Comparison of ENCODE assay signal across 20 cellular contexts in the genomic region with DNA sequence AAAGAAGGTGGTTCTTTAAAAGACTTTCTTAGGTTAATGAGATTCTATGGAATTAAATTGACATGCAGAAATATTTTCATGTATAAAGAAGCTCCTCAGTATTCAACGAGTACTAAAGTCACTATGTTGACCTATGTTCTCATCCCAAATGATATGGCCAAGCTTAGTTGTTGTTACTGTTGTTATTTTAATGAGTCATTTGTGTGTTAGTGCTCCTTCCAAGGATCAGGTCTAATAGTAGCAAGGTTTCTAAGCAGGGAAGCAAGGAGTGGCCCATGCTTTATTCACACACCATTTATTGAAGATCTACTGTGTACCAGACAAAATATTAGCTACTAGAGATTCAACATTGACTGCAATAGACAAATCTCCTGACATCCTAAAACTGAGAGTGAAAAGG. TPM values are rescaled to one million over a fixed set of nuclear protein-coding genes. Genes with fewer than 3 reads are reported as not detected.
"Had no signal": no experiment of that assay in that cellular context is flagged by ENCODE, and none has a peak within 500 bp of the region (broad histone marks: within the 10 kb centered on the region; RNA-seq: fewer than 3 reads in every experiment).

No MANE protein-coding gene starts in this region.

- H3K27ac Mint-ChIP-seq: activated naive CD8-positive, alpha-beta T cell treated with anti-CD3 and anti-CD28 coated beads for 36 hours; activated T-helper 1 cell treated with anti-CD3 and anti-CD28 coated beads, Interleukin-12 subunit alpha, Interleukin-12 subunit beta, Interleukin-2, Interleukin-4 antibody, amounts not matched to agents 30 ng/mL and 10 ng/mL and 1 ng/mL, durations not matched to agents 14 hours and 24 hours and 36 hours; endodermal cell; memory B cell; natural killer cell had no signal

- H3K27ac ChIP-seq: dorsolateral prefrontal cortex, hepatocyte, left ventricle myocardium inferior, transverse colon, vagina had no signal

- DNase-seq: activated CD4-positive, alpha-beta T cell treated with anti-CD3 and anti-CD28 coated beads, Interleukin-2, amount 50 U/mL, for 1 hour; activated naive CD8-positive, alpha-beta T cell treated with anti-CD3 and anti-CD28 coated beads for 36 hours; amygdala; dorsolateral prefrontal cortex; endodermal cell; kidney; left ventricle myocardium inferior; natural killer cell; retina; stimulated activated CD4-positive, alpha-beta T cell treated with anti-CD3 and anti-CD28 coated beads, Interleukin-4, amount 100 ng/mL, for 4 hours; stimulated activated CD8-positive, alpha-beta memory T cell treated with anti-CD3 and anti-CD28 coated beads, Interleukin-4, amount 100 ng/mL, for 48 hours; stimulated activated naive CD4-positive, alpha-beta T cell treated with Interleukin-2 at 50 U/mL for 16 hours; substantia nigra; transverse colon had no signal

- H3K4me2 ChIP-seq: hepatocyte had no signal

- H3K27me3 ChIP-seq: dorsolateral prefrontal cortex, hepatocyte, transverse colon, vagina had no signal

- FAIRE-seq: kidney had no signal

- H3K4me3 ChIP-seq: dorsolateral prefrontal cortex, hepatocyte, left ventricle myocardium inferior, transverse colon, vagina had no signal

- H2AFZ ChIP-seq: hepatocyte had no signal

- H3K9me3 ChIP-seq: left ventricle myocardium inferior, transverse colon, vagina had no signal

- H3K9me3 Mint-ChIP-seq: activated naive CD8-positive, alpha-beta T cell treated with anti-CD3 and anti-CD28 coated beads for 36 hours; activated T-helper 1 cell treated with anti-CD3 and anti-CD28 coated beads, Interleukin-12 subunit alpha, Interleukin-12 subunit beta, Interleukin-2, Interleukin-4 antibody, amounts not matched to agents 30 ng/mL and 10 ng/mL and 1 ng/mL, durations not matched to agents 14 hours and 24 hours and 36 hours; endodermal cell; memory B cell; natural killer cell had no signal

- H3K79me2 ChIP-seq: hepatocyte had no signal

- H3K36me3 ChIP-seq: left ventricle myocardium inferior, transverse colon, vagina had no signal

- ATAC-seq: activated CD4-positive, CD25-positive, alpha-beta regulatory T cell treated with anti-CD3 and anti-CD28 coated beads, Interleukin-2, amount 50 U/mL, for 24 hours; esophagus mucosa; natural killer cell had no signal

- H3K27me3 Mint-ChIP-seq: activated naive CD8-positive, alpha-beta T cell treated with anti-CD3 and anti-CD28 coated beads for 36 hours; memory B cell had no signal

- H3K4me3 Mint-ChIP-seq: activated naive CD8-positive, alpha-beta T cell treated with anti-CD3 and anti-CD28 coated beads for 36 hours; activated T-helper 1 cell treated with anti-CD3 and anti-CD28 coated beads, Interleukin-12 subunit alpha, Interleukin-12 subunit beta, Interleukin-2, Interleukin-4 antibody, amounts not matched to agents 30 ng/mL and 10 ng/mL and 1 ng/mL, durations not matched to agents 14 hours and 24 hours and 36 hours; endodermal cell; memory B cell; natural killer cell had no signal

- H3K36me3 Mint-ChIP-seq: memory B cell, natural killer cell had no signal

RNA-seq across cellular contexts. Expression of a gene that starts 41.9 kb away (rescaled TPM):
- total RNA-seq: esophagus mucosa had no signal
